ENCODE assay signal across 1 cellular context in genomic region chr2:42874838-42875801, GRCh38.
TF ChIP-seq lines count a peak whose summit lies in the region.

No MANE protein-coding gene starts in this region.

TF ChIP-seq in GM23338, 12 proteins besides CTCF, POLR2A, EP300 and RAD21 (continued from another document):
- TF ChIP-seq ZNF462 (CRISPR knock-in tag; IDR thresholded peaks at IDR 0.05) (no peak), NANOG (IDR thresholded peaks at IDR 0.05; ENCODE audit: borderline replicate concordance) (no peak), EZH2phosphoT487 (IDR thresholded peaks at IDR 0.05; ENCODE audit: unreplicated experiment) (no peak), REST (IDR thresholded peaks at IDR 0.05; ENCODE audit: unreplicated experiment) (no peak), CREB1 (CRISPR knock-in tag; IDR thresholded peaks at IDR 0.05; ENCODE audit: low read depth) (no peak), ZNF114 (CRISPR knock-in tag; IDR thresholded peaks at IDR 0.05) (no peak), ZNF331 (CRISPR knock-in tag; IDR thresholded peaks at IDR 0.05; ENCODE audit: low read depth) (no peak), JUNB (IDR thresholded peaks at IDR 0.05; ENCODE audit: unreplicated experiment) (no peak), EZH2 (IDR thresholded peaks at IDR 0.05; ENCODE audit: low read depth, unreplicated experiment) (no peak)
